In genomic region chr13:97327521-97328221, GRCh38 we compare ENCODE assay signal across 1 cellular context.
TF ChIP-seq lines count a peak whose summit lies in the region.

No MANE protein-coding gene starts in this region.

TF ChIP-seq in IMR-90, 13 proteins besides CTCF, POLR2A, EP300 and RAD21 (continued from another document):
- TF ChIP-seq CHD1 (IDR thresholded peaks at IDR 0.05; ENCODE audit: low read depth, low read length) (no peak), NFE2L2 (IDR thresholded peaks at IDR 0.05; ENCODE audit: low read depth, low read length) (no peak), MAFK (IDR thresholded peaks at IDR 0.05; ENCODE audit: low read depth, low read length) (no peak), ELK1 (IDR thresholded peaks at IDR 0.05; ENCODE audit: borderline replicate concordance, low read depth, low read length) (no peak), RFX5 (IDR thresholded peaks at IDR 0.05; ENCODE audit: low read depth, low read length) (no peak), FOS (IDR thresholded peaks at IDR 0.05; ENCODE audit: low read depth, low read length) (no peak), USF2 (IDR thresholded peaks at IDR 0.05; ENCODE audit: low read depth, low read length) (no peak), SMC3 (IDR thresholded peaks at IDR 0.05; ENCODE audit: low read depth, low read length) (no peak)
